In the genomic region with DNA sequence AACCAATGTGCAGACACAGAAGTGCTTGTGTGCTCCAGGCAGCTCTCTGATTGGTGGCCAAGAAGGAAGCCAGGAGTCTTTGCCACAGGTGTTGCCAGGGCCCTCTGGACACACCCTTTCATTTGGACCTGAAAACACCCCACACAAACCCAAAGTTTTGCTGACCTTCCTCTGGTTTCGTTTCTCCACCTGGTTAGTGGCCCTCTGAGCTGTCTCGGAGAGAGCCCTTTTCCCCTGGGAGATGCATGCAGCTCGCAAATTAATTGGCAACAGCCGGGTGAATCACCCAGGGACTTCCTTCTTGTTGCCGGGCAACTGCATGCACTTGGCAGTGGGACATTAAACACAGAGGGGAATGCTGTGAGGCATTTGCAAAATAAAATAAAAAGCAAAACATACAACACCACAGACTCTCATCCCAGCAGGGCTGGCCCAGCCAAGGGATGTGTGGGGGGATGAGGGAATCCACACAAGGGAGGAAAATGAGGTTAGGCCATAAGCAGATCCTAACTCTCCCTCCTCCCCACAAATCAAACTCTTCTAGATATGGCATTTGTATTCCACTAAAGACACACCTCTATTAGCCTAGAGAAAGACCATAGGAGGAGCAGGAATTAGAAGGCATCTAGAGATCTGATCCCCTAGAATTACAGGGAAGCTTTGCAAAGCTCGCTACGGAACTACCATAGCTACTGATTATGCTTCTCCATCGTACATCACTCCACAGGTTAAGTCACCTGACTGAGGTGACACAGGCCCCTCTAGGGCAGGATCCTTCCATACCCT, we compare ENCODE assay signal across 1 cellular context.
TF ChIP-seq lines count a peak whose summit lies in the region.

No MANE protein-coding gene starts in this region.

TF ChIP-seq in HEK293, 187 proteins besides CTCF, POLR2A, EP300 and RAD21 (continued from another document):
- TF ChIP-seq, protein P1, sequence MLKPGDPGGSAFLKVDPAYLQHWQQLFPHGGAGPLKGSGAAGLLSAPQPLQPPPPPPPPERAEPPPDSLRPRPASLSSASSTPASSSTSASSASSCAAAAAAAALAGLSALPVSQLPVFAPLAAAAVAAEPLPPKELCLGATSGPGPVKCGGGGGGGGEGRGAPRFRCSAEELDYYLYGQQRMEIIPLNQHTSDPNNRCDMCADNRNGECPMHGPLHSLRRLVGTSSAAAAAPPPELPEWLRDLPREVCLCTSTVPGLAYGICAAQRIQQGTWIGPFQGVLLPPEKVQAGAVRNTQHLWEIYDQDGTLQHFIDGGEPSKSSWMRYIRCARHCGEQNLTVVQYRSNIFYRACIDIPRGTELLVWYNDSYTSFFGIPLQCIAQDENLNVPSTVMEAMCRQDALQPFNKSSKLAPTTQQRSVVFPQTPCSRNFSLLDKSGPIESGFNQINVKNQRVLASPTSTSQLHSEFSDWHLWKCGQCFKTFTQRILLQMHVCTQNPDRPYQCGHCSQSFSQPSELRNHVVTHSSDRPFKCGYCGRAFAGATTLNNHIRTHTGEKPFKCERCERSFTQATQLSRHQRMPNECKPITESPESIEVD (tag by site-specific recombination; IDR thresholded peaks at IDR 0.05) = peak; percentile 59; the same call in 1 of the 2 replicates
- TF ChIP-seq IKZF3 (tag by site-specific recombination; IDR thresholded peaks at IDR 0.05) = peak; percentile 84
- no peak for TF ChIP-seq ZNF155 (tag by site-specific recombination; IDR thresholded peaks at IDR 0.05)
- TF ChIP-seq ZNF24 (tag by site-specific recombination; IDR thresholded peaks at IDR 0.05) = 0 out of 2 replicates have a peak, but pooled peaks have one; percentile 61
- TF ChIP-seq ZNF221 (tag by site-specific recombination; IDR thresholded peaks at IDR 0.05; ENCODE audit: borderline replicate concordance) = no peak
- TF ChIP-seq ZNF184 (tag by site-specific recombination; IDR thresholded peaks at IDR 0.05) = peak; percentile 68; the same call in 1 of the 2 replicates
- TF ChIP-seq, protein P2, sequence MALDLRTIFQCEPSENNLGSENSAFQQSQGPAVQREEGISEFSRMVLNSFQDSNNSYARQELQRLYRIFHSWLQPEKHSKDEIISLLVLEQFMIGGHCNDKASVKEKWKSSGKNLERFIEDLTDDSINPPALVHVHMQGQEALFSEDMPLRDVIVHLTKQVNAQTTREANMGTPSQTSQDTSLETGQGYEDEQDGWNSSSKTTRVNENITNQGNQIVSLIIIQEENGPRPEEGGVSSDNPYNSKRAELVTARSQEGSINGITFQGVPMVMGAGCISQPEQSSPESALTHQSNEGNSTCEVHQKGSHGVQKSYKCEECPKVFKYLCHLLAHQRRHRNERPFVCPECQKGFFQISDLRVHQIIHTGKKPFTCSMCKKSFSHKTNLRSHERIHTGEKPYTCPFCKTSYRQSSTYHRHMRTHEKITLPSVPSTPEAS (tag by site-specific recombination; IDR thresholded peaks at IDR 0.05) = no peak
- TF ChIP-seq, protein P3, sequence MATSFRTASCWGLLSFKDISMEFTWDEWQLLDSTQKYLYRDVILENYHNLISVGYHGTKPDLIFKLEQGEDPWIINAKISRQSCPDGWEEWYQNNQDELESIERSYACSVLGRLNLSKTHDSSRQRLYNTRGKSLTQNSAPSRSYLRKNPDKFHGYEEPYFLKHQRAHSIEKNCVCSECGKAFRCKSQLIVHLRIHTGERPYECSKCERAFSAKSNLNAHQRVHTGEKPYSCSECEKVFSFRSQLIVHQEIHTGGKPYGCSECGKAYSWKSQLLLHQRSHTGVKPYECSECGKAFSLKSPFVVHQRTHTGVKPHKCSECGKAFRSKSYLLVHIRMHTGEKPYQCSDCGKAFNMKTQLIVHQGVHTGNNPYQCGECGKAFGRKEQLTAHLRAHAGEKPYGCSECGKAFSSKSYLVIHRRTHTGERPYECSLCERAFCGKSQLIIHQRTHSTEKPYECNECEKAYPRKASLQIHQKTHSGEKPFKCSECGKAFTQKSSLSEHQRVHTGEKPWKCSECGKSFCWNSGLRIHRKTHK (tag by site-specific recombination; IDR thresholded peaks at IDR 0.05) = no peak
- TF ChIP-seq, protein P4, sequence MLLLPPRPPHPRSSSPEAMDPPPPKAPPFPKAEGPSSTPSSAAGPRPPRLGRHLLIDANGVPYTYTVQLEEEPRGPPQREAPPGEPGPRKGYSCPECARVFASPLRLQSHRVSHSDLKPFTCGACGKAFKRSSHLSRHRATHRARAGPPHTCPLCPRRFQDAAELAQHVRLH (tag by site-specific recombination; IDR thresholded peaks at IDR 0.05) = no peak
- TF ChIP-seq ZNF600 (tag by site-specific recombination; IDR thresholded peaks at IDR 0.05) = peak; percentile 63
- 0 out of 2 replicates have a peak, but pooled peaks have one; percentile 54 for TF ChIP-seq ZSCAN23 (tag by site-specific recombination; IDR thresholded peaks at IDR 0.05)
- no peak for TF ChIP-seq HOXC10 (CRISPR knock-in tag; IDR thresholded peaks at IDR 0.05)
- peak; percentile 78 for TF ChIP-seq SCRT1 (tag by site-specific recombination; IDR thresholded peaks at IDR 0.05; ENCODE audit: borderline replicate concordance)
- peak; percentile 47; the same call in 1 of the 2 replicates for TF ChIP-seq GLIS2 (tag by site-specific recombination; IDR thresholded peaks at IDR 0.05)
- TF ChIP-seq, protein P5, sequence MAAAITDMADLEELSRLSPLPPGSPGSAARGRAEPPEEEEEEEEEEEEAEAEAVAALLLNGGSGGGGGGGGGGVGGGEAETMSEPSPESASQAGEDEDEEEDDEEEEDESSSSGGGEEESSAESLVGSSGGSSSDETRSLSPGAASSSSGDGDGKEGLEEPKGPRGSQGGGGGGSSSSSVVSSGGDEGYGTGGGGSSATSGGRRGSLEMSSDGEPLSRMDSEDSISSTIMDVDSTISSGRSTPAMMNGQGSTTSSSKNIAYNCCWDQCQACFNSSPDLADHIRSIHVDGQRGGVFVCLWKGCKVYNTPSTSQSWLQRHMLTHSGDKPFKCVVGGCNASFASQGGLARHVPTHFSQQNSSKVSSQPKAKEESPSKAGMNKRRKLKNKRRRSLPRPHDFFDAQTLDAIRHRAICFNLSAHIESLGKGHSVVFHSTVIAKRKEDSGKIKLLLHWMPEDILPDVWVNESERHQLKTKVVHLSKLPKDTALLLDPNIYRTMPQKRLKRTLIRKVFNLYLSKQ (tag by site-specific recombination; IDR thresholded peaks at IDR 0.05; ENCODE audit: borderline replicate concordance) = no peak
- TF ChIP-seq, protein P6, sequence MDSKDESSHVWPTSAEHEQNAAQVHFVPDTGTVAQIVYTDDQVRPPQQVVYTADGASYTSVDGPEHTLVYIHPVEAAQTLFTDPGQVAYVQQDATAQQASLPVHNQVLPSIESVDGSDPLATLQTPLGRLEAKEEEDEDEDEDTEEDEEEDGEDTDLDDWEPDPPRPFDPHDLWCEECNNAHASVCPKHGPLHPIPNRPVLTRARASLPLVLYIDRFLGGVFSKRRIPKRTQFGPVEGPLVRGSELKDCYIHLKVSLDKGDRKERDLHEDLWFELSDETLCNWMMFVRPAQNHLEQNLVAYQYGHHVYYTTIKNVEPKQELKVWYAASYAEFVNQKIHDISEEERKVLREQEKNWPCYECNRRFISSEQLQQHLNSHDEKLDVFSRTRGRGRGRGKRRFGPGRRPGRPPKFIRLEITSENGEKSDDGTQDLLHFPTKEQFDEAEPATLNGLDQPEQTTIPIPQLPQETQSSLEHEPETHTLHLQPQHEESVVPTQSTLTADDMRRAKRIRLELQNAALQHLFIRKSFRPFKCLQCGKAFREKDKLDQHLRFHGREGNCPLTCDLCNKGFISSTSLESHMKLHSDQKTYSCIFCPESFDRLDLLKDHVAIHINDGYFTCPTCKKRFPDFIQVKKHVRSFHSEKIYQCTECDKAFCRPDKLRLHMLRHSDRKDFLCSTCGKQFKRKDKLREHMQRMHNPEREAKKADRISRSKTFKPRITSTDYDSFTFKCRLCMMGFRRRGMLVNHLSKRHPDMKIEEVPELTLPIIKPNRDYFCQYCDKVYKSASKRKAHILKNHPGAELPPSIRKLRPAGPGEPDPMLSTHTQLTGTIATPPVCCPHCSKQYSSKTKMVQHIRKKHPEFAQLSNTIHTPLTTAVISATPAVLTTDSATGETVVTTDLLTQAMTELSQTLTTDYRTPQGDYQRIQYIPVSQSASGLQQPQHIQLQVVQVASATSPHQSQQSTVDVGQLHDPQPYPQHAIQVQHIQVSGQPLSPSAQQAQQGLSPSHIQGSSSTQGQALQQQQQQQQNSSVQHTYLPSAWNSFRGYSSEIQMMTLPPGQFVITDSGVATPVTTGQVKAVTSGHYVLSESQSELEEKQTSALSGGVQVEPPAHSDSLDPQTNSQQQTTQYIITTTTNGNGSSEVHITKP (tag by site-specific recombination; IDR thresholded peaks at IDR 0.05) = peak; percentile 98
- TF ChIP-seq HOXA7 (CRISPR knock-in tag; IDR thresholded peaks at IDR 0.05; ENCODE audit: borderline replicate concordance) = no peak
- peak; percentile 48; the same call in 1 of the 2 replicates for TF ChIP-seq ZNF2 (tag by site-specific recombination; IDR thresholded peaks at IDR 0.05)
- peak; percentile 90 for TF ChIP-seq SP7 (tag by site-specific recombination; IDR thresholded peaks at IDR 0.05)
- TF ChIP-seq ZXDB (tag by site-specific recombination; IDR thresholded peaks at IDR 0.05) = peak; percentile 82
- TF ChIP-seq, protein P7, sequence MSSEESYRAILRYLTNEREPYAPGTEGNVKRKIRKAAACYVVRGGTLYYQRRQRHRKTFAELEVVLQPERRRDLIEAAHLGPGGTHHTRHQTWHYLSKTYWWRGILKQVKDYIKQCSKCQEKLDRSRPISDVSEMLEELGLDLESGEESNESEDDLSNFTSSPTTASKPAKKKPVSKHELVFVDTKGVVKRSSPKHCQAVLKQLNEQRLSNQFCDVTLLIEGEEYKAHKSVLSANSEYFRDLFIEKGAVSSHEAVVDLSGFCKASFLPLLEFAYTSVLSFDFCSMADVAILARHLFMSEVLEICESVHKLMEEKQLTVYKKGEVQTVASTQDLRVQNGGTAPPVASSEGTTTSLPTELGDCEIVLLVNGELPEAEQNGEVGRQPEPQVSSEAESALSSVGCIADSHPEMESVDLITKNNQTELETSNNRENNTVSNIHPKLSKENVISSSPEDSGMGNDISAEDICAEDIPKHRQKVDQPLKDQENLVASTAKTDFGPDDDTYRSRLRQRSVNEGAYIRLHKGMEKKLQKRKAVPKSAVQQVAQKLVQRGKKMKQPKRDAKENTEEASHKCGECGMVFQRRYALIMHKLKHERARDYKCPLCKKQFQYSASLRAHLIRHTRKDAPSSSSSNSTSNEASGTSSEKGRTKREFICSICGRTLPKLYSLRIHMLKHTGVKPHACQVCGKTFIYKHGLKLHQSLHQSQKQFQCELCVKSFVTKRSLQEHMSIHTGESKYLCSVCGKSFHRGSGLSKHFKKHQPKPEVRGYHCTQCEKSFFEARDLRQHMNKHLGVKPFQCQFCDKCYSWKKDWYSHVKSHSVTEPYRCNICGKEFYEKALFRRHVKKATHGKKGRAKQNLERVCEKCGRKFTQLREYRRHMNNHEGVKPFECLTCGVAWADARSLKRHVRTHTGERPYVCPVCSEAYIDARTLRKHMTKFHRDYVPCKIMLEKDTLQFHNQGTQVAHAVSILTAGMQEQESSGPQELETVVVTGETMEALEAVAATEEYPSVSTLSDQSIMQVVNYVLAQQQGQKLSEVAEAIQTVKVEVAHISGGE (tag by site-specific recombination; conservative IDR thresholded peaks at IDR 0.05; ENCODE audit: low read depth) = no peak
- TF ChIP-seq ZNF76 (tag by site-specific recombination; IDR thresholded peaks at IDR 0.05; ENCODE audit: borderline replicate concordance, low read depth) = peak; percentile 29; the same call in 1 of the 2 replicates
- TF ChIP-seq ZNF133 (tag by site-specific recombination; IDR thresholded peaks at IDR 0.05) = no peak
- TF ChIP-seq ZNF561 (tag by site-specific recombination; IDR thresholded peaks at IDR 0.05; ENCODE audit: borderline replicate concordance) = peak; percentile 75
- TF ChIP-seq, protein P8, sequence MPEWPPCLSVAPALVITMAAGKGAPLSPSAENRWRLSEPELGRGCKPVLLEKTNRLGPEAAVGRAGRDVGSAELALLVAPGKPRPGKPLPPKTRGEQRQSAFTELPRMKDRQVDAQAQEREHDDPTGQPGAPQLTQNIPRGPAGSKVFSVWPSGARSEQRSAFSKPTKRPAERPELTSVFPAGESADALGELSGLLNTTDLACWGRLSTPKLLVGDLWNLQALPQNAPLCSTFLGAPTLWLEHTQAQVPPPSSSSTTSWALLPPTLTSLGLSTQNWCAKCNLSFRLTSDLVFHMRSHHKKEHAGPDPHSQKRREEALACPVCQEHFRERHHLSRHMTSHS (tag by site-specific recombination; IDR thresholded peaks at IDR 0.05) = no peak
- no peak for TF ChIP-seq ZNF473 (tag by site-specific recombination; IDR thresholded peaks at IDR 0.05)
- no peak for TF ChIP-seq MEIS1 (CRISPR knock-in tag; IDR thresholded peaks at IDR 0.05; ENCODE audit: borderline replicate concordance)
- no peak for TF ChIP-seq ZNF16 (tag by site-specific recombination; IDR thresholded peaks at IDR 0.05; ENCODE audit: low read depth)
- peak; percentile 96 for TF ChIP-seq MZF1 (tag by site-specific recombination; IDR thresholded peaks at IDR 0.05; ENCODE audit: borderline replicate concordance)
- TF ChIP-seq, protein P9, sequence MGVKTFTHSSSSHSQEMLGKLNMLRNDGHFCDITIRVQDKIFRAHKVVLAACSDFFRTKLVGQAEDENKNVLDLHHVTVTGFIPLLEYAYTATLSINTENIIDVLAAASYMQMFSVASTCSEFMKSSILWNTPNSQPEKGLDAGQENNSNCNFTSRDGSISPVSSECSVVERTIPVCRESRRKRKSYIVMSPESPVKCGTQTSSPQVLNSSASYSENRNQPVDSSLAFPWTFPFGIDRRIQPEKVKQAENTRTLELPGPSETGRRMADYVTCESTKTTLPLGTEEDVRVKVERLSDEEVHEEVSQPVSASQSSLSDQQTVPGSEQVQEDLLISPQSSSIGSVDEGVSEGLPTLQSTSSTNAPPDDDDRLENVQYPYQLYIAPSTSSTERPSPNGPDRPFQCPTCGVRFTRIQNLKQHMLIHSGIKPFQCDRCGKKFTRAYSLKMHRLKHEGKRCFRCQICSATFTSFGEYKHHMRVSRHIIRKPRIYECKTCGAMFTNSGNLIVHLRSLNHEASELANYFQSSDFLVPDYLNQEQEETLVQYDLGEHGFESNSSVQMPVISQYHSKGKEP (tag by site-specific recombination; IDR thresholded peaks at IDR 0.05) = peak; percentile 100
- TF ChIP-seq, protein P10, sequence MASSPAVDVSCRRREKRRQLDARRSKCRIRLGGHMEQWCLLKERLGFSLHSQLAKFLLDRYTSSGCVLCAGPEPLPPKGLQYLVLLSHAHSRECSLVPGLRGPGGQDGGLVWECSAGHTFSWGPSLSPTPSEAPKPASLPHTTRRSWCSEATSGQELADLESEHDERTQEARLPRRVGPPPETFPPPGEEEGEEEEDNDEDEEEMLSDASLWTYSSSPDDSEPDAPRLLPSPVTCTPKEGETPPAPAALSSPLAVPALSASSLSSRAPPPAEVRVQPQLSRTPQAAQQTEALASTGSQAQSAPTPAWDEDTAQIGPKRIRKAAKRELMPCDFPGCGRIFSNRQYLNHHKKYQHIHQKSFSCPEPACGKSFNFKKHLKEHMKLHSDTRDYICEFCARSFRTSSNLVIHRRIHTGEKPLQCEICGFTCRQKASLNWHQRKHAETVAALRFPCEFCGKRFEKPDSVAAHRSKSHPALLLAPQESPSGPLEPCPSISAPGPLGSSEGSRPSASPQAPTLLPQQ (tag by site-specific recombination; IDR thresholded peaks at IDR 0.05) = no peak
